8 cellular contexts compared by ENCODE assay signal in genomic region chr1:958823-959729, GRCh38. TPM values are rescaled to one million over a fixed set of nuclear protein-coding genes. Genes with fewer than 3 reads are reported as not detected.
A peak's percentile ranks its signal among the peaks of the same experiment; 100 is the strongest.
DNase-seq lines count a peak whose midpoint lies in the region; ATAC-seq and TF ChIP-seq lines count a peak whose summit lies in the region.

Gene NOC2L, minus strand, starts transcription at chr1:959256. Its CDS starts 16 bp downstream, at chr1:959240.

- H3K27me3 ChIP-seq in right atrium auricular region (no peaks in the 10 kb centered on the region), rectal smooth muscle tissue (ENCODE audit: control insufficient read depth, insufficient read depth, low read length) (no peaks in the 10 kb centered on the region), vagina (no peaks in the 10 kb centered on the region)

- TF ChIP-seq CTCF in right atrium auricular region (IDR thresholded peaks at IDR 0.05) (no peak), vagina (IDR thresholded peaks at IDR 0.05) (no peak)

- TF ChIP-seq POLR2A in GM10847 (IDR thresholded peaks at IDR 0.05; ENCODE audit: extremely low read depth, insufficient read length) (peak; percentile 70), vagina (IDR thresholded peaks at IDR 0.05) (peak in 1 of 2 donors; percentile 35)

- H3K9ac ChIP-seq in rectal smooth muscle tissue (ENCODE audit: low read length), result peak within 1 kb of the TSS; percentile 57

- peak; percentile 57 for ATAC-seq in HG02610 (IDR thresholded peaks at IDR 0.05; ENCODE audit: unreplicated experiment)

- intact Hi-C loops in vagina (cut with DNase I), result no loop called here

- peak within 1 kb of the TSS; percentile 88 to 100 for H3K4me3 ChIP-seq in right atrium auricular region
- H3K4me3 ChIP-seq in rectal smooth muscle tissue (ENCODE audit: low read length), result peak within 1 kb of the TSS; percentile 94
- H3K4me3 ChIP-seq in vagina, result peak within 1 kb of the TSS; percentile 96 to 97

- H3K9me3 ChIP-seq in right atrium auricular region (no peaks in the 10 kb centered on the region), vagina (no peaks in the 10 kb centered on the region)

- H3K4me1 ChIP-seq in right atrium auricular region, result peaks cover 0 to 33% of the 10 kb centered on the region in 2 donors
- H3K4me1 ChIP-seq in rectal smooth muscle tissue (ENCODE audit: control insufficient read depth, insufficient read depth, low read length), result peaks cover 4% of the 10 kb centered on the region
- H3K4me1 ChIP-seq in vagina, result peaks cover 32% of the 10 kb centered on the region

- H3K36me3 ChIP-seq in right atrium auricular region (peaks cover 27% of the 10 kb centered on the region), rectal smooth muscle tissue (ENCODE audit: control insufficient read depth, insufficient read depth, low read length) (peaks cover 19% of the 10 kb centered on the region), vagina (peaks cover 0 to 33% of the 10 kb centered on the region in 2 donors)

- DNase-seq in NCI-H146 (lab: John Stamatoyannopoulos, UW) (peak; percentile 73), T-helper 2 cell (peak; percentile 81 to 96 (median 93)), amygdala (lab: John Stamatoyannopoulos, UW) (peak; percentile 35 to 97 (median 86)), right atrium auricular region (ENCODE audit: low spot score) (peak; percentile 93), vagina (ENCODE audit: extremely low spot score in 2 of 2) (no peak)

- H3K27ac ChIP-seq in right atrium auricular region (peak within 1 kb of the TSS; percentile 12 to 72), rectal smooth muscle tissue (ENCODE audit: low read depth, low read length) (peak within 1 kb of the TSS; percentile 22), vagina (peak within 1 kb of the TSS; percentile 59)

RNA-seq across cellular contexts. Expression of gene NOC2L, which starts in this region (rescaled TPM):
- 10 to 100 TPM; 29.5 to 38.8 TPM for total RNA-seq in right atrium auricular region
- total RNA-seq in vagina, result 42.5 TPM

Comparison
In these comparisons a context has a peak if more than half of its experiments do, and no peak if none do; other contexts are left out.
1. DNase-seq: peak in NCI-H146 (single experiment), T-helper 2 cell (5 of 5), amygdala (56 of 56) and right atrium auricular region (single experiment); none in vagina (0 of 2).
2. Peak in every context shown above with its lines, with median percentiles within 50 percentile points of each other: H3K27ac ChIP-seq and H3K4me3 ChIP-seq.